Comparison of ENCODE assay signal across 9 cellular contexts in genomic region chr20:31667315-31668285, GRCh38. TPM values are rescaled to one million over a fixed set of nuclear protein-coding genes. Genes with fewer than 3 reads are reported as not detected.
DNase-seq lines count a peak whose midpoint lies in the region; ATAC-seq and TF ChIP-seq lines count a peak whose summit lies in the region.
"Had no signal": no experiment of that assay in that cellular context is flagged by ENCODE, and none has a peak within 500 bp of the region (broad histone marks: within the 10 kb centered on the region; RNA-seq: fewer than 3 reads in every experiment).

No MANE protein-coding gene starts in this region.

- H3K4me1 Mint-ChIP-seq in MCF 10A (ENCODE audit: insufficient read depth, unreplicated experiment) (peaks cover 13% of the 10 kb centered on the region), memory B cell (peaks cover 12% of the 10 kb centered on the region)
- peaks cover 59% of the 10 kb centered on the region for H3K4me1 Mint-ChIP-seq in activated T-helper 2 cell treated with anti-CD3 and anti-CD28 coated beads, Interferon-gamma antibody, Interleukin-2, Interleukin-4, amounts not matched to agents 10 μg/mL and 5 μg/mL and 100 μg/mL, durations not matched to agents 14 hours and 24 hours and 36 hours (ENCODE audit: low read depth)

- TF ChIP-seq POLR2A in upper lobe of left lung (IDR thresholded peaks at IDR 0.05), result no peak

- dilution Hi-C loops in mammary epithelial cell (cut with HindIII; ENCODE audit: low sequenced_read_pairs), result no loop called here

- H3K36me3 ChIP-seq in mammary epithelial cell (ENCODE audit: insufficient read depth, low read length) (peaks cover 23% of the 10 kb centered on the region), upper lobe of left lung (peaks cover 0 to 40% (median 21%) of the 10 kb centered on the region in 4 donors)

- H3K27ac ChIP-seq in mammary epithelial cell (ENCODE audit: insufficient read depth, low read depth, low read length) (no peak overlapping the region), upper lobe of left lung (peak overlapping the region; percentile 76 to 90 (median 89))

- H3K4me2 ChIP-seq in mammary epithelial cell (ENCODE audit: insufficient read depth, low read depth, low read length), result no peak overlapping the region

- peaks cover 79% of the 10 kb centered on the region for H3K79me2 ChIP-seq in mammary epithelial cell (ENCODE audit: insufficient read depth, low read length)

- intact Hi-C loops in MCF 10A (cut with micrococcal nuclease), result no loop called here
- intact Hi-C loops in mammary epithelial cell (cut with micrococcal nuclease), result no loop called here
- intact Hi-C loops in activated T-helper 2 cell treated with anti-CD3 and anti-CD28 coated beads, Interferon-gamma antibody, Interleukin-2, Interleukin-4, amounts not matched to agents 10 μg/mL and 5 μg/mL and 100 μg/mL, durations not matched to agents 14 hours and 24 hours and 36 hours (cut with micrococcal nuclease), result no loop called here

- H3K9me3 Mint-ChIP-seq in MCF 10A (ENCODE audit: unreplicated experiment) (no peaks in the 10 kb centered on the region), memory B cell (no peaks in the 10 kb centered on the region)
- no peaks in the 10 kb centered on the region for H3K9me3 Mint-ChIP-seq in activated T-helper 2 cell treated with anti-CD3 and anti-CD28 coated beads, Interferon-gamma antibody, Interleukin-2, Interleukin-4, amounts not matched to agents 10 μg/mL and 5 μg/mL and 100 μg/mL, durations not matched to agents 14 hours and 24 hours and 36 hours

- in situ Hi-C loops in mammary epithelial cell (cut with MboI; ENCODE audit: low sequenced_read_pairs in 2 of 2), result no loop called here

- no peak overlapping the region for H3K9ac ChIP-seq in mammary epithelial cell (ENCODE audit: insufficient read depth, low read length)

- no peaks in the 10 kb centered on the region for H4K20me1 ChIP-seq in mammary epithelial cell (ENCODE audit: insufficient read depth, low read length)

- H3K36me3 Mint-ChIP-seq in MCF 10A (ENCODE audit: insufficient read depth, unreplicated experiment) (peaks cover 69% of the 10 kb centered on the region), memory B cell (no peaks in the 10 kb centered on the region)
- H3K36me3 Mint-ChIP-seq in activated T-helper 2 cell treated with anti-CD3 and anti-CD28 coated beads, Interferon-gamma antibody, Interleukin-2, Interleukin-4, amounts not matched to agents 10 μg/mL and 5 μg/mL and 100 μg/mL, durations not matched to agents 14 hours and 24 hours and 36 hours (ENCODE audit: low read depth), result peaks cover 87% of the 10 kb centered on the region

- no peak overlapping the region for H2AFZ ChIP-seq in mammary epithelial cell (ENCODE audit: low read depth, low read length)

- no peak for TF ChIP-seq EP300 in upper lobe of left lung (IDR thresholded peaks at IDR 0.05)

- WGBS in mammary epithelial cell (ENCODE audit: low coverage, missing lambda C conversion rate), result 88% methylated on average over 12 of the region's 15 CpGs
- 66 to 77% methylated on average over 15 of the region's 15 CpGs for WGBS in upper lobe of left lung, 2 donors

- no peak for DNase-seq in MCF 10A (ENCODE audit: unreplicated experiment)
- no peak for DNase-seq in mammary epithelial cell
- no peak for DNase-seq in activated T-helper 2 cell treated with anti-CD3 and anti-CD28 coated beads, Interferon-gamma antibody, Interleukin-2, Interleukin-4, amounts not matched to agents 10 μg/mL and 5 μg/mL and 100 μg/mL, durations not matched to agents 14 hours and 24 hours and 36 hours (ENCODE audit: low spot score)
- peak in 1 of 2 donors; percentile 32 for DNase-seq in memory B cell (ENCODE audit: low spot score in 2 of 2)
- DNase-seq in upper lobe of left lung, result no peak
- no peak for DNase-seq in GF-D8 (lab: John Stamatoyannopoulos, UW)
- no peak for DNase-seq in T1000 (lab: John Stamatoyannopoulos, UW)
- DNase-seq in AG20443 (ENCODE audit: low spot score), result no peak
- DNase-seq: NCI-H526 treated with DMSO at 0.1 percent for 48 hours had no signal

- peak; percentile 79 for ATAC-seq in memory B cell (ENCODE audit: low read depth)
- peak in 1 of 2 donors; percentile 50 for ATAC-seq in upper lobe of left lung (ENCODE audit: low FRiP score in 2 of 2)

- H3K4me3 ChIP-seq in mammary epithelial cell (replicated peaks in 1 of 3; ENCODE audit: insufficient read depth in 1 of 3, low read depth in 2 of 3, low read length in 3 of 3) (no peak overlapping the region), upper lobe of left lung (no peak overlapping the region)

- POLR2A ChIA-PET in MCF 10A (lab: Yijun Ruan, JAX), result no interaction called here

- H3K4me1 ChIP-seq in mammary epithelial cell (ENCODE audit: insufficient read depth, low read length) (no peaks in the 10 kb centered on the region), upper lobe of left lung (peaks cover 83 to 95% (median 93%) of the 10 kb centered on the region in 4 donors)

- no TSS peak for BruUV-seq in MCF 10A (replicated peaks; lab: Mats Ljungman, UMichigan)
- no TSS peak for BruUV-seq in mammary epithelial cell (replicated peaks; lab: Mats Ljungman, UMichigan)

- H3K9me3 ChIP-seq in mammary epithelial cell (replicated peaks; ENCODE audit: insufficient read depth, low read length) (no peaks in the 10 kb centered on the region), upper lobe of left lung (no peaks in the 10 kb centered on the region)

- H3K27me3 Mint-ChIP-seq in MCF 10A (ENCODE audit: insufficient read depth, unreplicated experiment), result no peaks in the 10 kb centered on the region
- no peaks in the 10 kb centered on the region for H3K27me3 Mint-ChIP-seq in activated T-helper 2 cell treated with anti-CD3 and anti-CD28 coated beads, Interferon-gamma antibody, Interleukin-2, Interleukin-4, amounts not matched to agents 10 μg/mL and 5 μg/mL and 100 μg/mL, durations not matched to agents 14 hours and 24 hours and 36 hours (ENCODE audit: low read depth)
- H3K27me3 Mint-ChIP-seq in memory B cell, result no peaks in the 10 kb centered on the region

- H3K27ac Mint-ChIP-seq in MCF 10A (ENCODE audit: low read depth, unreplicated experiment), result peak overlapping the region; percentile 64
- H3K27ac Mint-ChIP-seq in activated T-helper 2 cell treated with anti-CD3 and anti-CD28 coated beads, Interferon-gamma antibody, Interleukin-2, Interleukin-4, amounts not matched to agents 10 μg/mL and 5 μg/mL and 100 μg/mL, durations not matched to agents 14 hours and 24 hours and 36 hours, result peak overlapping the region; percentile 83
- H3K27ac Mint-ChIP-seq in memory B cell, result peak overlapping the region; percentile 58

- H3K4me3 Mint-ChIP-seq in MCF 10A (ENCODE audit: unreplicated experiment) (no peak overlapping the region), memory B cell (no peak overlapping the region)
- no peak overlapping the region for H3K4me3 Mint-ChIP-seq in activated T-helper 2 cell treated with anti-CD3 and anti-CD28 coated beads, Interferon-gamma antibody, Interleukin-2, Interleukin-4, amounts not matched to agents 10 μg/mL and 5 μg/mL and 100 μg/mL, durations not matched to agents 14 hours and 24 hours and 36 hours (ENCODE audit: low read depth)

- H3K27me3 ChIP-seq in mammary epithelial cell (ENCODE audit: insufficient read depth, low read length), result no peaks in the 10 kb centered on the region
- H3K27me3 ChIP-seq in upper lobe of left lung, result no peaks in the 10 kb centered on the region

- CTCF ChIA-PET in MCF 10A (lab: Yijun Ruan, JAX) (interaction anchor here (0.6 to 4.4 kb wide), 7 partner anchors 17 to 98 kb away, joined by 3 to 48 read pairs (median 3); partner anchors contain the start of gene BCL2L1), mammary epithelial cell (lab: Charles Lee; ENCODE audit: low non-redundant PET) (no interaction called here)

- no peak for TF ChIP-seq CTCF in MCF 10A (IDR thresholded peaks at IDR 0.05; ENCODE audit: unreplicated experiment)
- TF ChIP-seq CTCF in mammary epithelial cell (conservative IDR thresholded peaks at IDR 0.05 in 1 of 2, IDR thresholded peaks at IDR 0.05 in 1 of 2; ENCODE audit: extremely low read depth in 1 of 2, insufficient read depth in 1 of 2, low read depth in 1 of 2, low read length in 2 of 2), result no peak
- no peak for TF ChIP-seq CTCF in upper lobe of left lung (IDR thresholded peaks at IDR 0.05)

RNA-seq across cellular contexts. Expression of gene COX4I2, which starts 29.9 kb away (rescaled TPM):
- total RNA-seq in MCF 10A (2022) (not detected in 2 replicates), mammary epithelial cell (not detected), upper lobe of left lung (10 to 100 TPM in 4 of 6 donors, 1 to 10 TPM in 2; 1.9 to 24.3 (median 13.5) TPM)
- polyA plus RNA-seq in mammary epithelial cell, result not detected
- polyA minus RNA-seq in mammary epithelial cell, result not detected
- not detected in 2 replicates for total RNA-seq in activated T-helper 2 cell treated with anti-CD3 and anti-CD28 coated beads, Interferon-gamma antibody, Interleukin-2, Interleukin-4, amounts not matched to agents 10 μg/mL and 5 μg/mL and 100 μg/mL, durations not matched to agents 14 hours and 24 hours and 36 hours

RNA-seq across cellular contexts. Expression of gene BCL2L1, which starts 55.1 kb away (rescaled TPM):
- total RNA-seq in MCF 10A (2022) (139 and 156 TPM in 2 replicates), mammary epithelial cell (100 to 1,000 TPM; 196 to 212 TPM), upper lobe of left lung (100 to 1,000 TPM; 131 to 245 (median 182) TPM)
- polyA plus RNA-seq in mammary epithelial cell, result 132 TPM
- 137 TPM for polyA minus RNA-seq in mammary epithelial cell
- 313 and 326 TPM in 2 replicates for total RNA-seq in activated T-helper 2 cell treated with anti-CD3 and anti-CD28 coated beads, Interferon-gamma antibody, Interleukin-2, Interleukin-4, amounts not matched to agents 10 μg/mL and 5 μg/mL and 100 μg/mL, durations not matched to agents 14 hours and 24 hours and 36 hours
